In the genomic region with DNA sequence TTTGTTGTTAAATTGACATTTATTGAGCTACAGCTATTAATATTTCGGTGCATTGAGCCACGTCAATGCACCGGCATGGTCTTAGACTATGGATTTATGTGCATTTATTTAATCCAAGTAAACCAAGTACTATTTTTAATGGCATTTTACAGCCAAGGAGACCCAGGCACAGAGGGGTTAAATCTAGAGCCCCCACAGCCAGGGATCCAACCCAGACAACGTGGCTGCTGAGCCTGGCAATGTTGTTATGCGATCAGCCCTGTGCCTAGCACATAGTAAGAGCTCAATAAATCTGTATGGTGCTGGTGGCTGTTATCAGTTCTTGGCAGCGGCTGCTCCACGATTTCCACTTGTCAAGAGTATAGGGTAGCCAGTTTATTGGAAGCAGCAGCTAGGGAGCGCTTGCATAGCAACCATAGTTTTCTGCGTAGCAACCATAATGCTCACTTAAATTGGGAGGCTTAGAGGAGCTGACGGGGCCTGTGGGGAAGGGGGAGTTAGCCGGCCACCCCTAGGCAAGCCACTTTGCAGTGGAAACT, we compare ENCODE assay signal across 8 cellular contexts. TPM values are rescaled to one million over a fixed set of nuclear protein-coding genes. Genes with fewer than 3 reads are reported as not detected.
A peak's percentile ranks its signal among the peaks of the same experiment; 100 is the strongest.
DNase-seq lines count a peak whose midpoint lies in the region; ATAC-seq, FAIRE-seq and TF ChIP-seq lines count a peak whose summit lies in the region.

No MANE protein-coding gene starts in this region.

- H3K18ac ChIP-seq in H1 (ENCODE audit: extremely low read depth, low read length): peak overlapping the region; percentile 73; the same call in 1 of the 2 replicates

- no peak for TF ChIP-seq POLR2A in H1 (IDR thresholded peaks at IDR 0.05; ENCODE audit: control extremely low read depth in 1 of 2, low read depth in 2 of 2, low read length in 2 of 2)

- no peak for FAIRE-seq in H1 (lab: Jason Lieb, UNC)

- H2BK15ac ChIP-seq in H1 (ENCODE audit: low read length): 0 out of 2 replicates have a peak overlapping the region, but pooled peaks have one; percentile 25

- no peaks in the 10 kb centered on the region for H3K36me3 Mint-ChIP-seq in naive B cell

- ATAC-seq in HG03432 (IDR thresholded peaks at IDR 0.05; ENCODE audit: unreplicated experiment) (peak; percentile 43), naive B cell (ENCODE audit: low read depth in 2 of 2) (peak in 1 of 2 donors; percentile 23), HG03025 (IDR thresholded peaks at IDR 0.05; ENCODE audit: low FRiP score, unreplicated experiment) (no peak), GM19328 (IDR thresholded peaks at IDR 0.05; ENCODE audit: unreplicated experiment) (no peak)

- H2AFZ ChIP-seq in H1 (ENCODE audit: low read length): peak overlapping the region; percentile 96

- no peak overlapping the region for H2BK12ac ChIP-seq in H1 (ENCODE audit: low read depth, low read length)

- CTCF ChIA-PET in H1 (lab: Charles Lee; ENCODE audit: partially characterized antibody) (interaction anchor here (1.5 kb wide), 1 partner anchor 11 kb away, joined by 5 read pairs; no protein-coding TSS in a partner anchor), GM10248 (lab: Yijun Ruan, JAX) (interaction anchor here (0.8 to 4.2 kb wide), 11 partner anchors 9 to 407 kb away, joined by 3 to 20 read pairs (median 3); no protein-coding TSS in a partner anchor)

- H3K56ac ChIP-seq in H1 (replicated peaks; ENCODE audit: insufficient read length, low read depth, low read length): no peak overlapping the region

- H4K5ac ChIP-seq in H1 (ENCODE audit: insufficient read length, low read depth, low read length): no peak overlapping the region

- no peak overlapping the region for H3K4ac ChIP-seq in H1 (replicated peaks; ENCODE audit: insufficient read length, low read depth, low read length)

- H3K9me3 Mint-ChIP-seq in naive B cell: no peaks in the 10 kb centered on the region

- peak overlapping the region; percentile 98 to 100 (median 100) for H3K27ac Mint-ChIP-seq in naive B cell

- no peak for TF ChIP-seq EP300 in H1 (IDR thresholded peaks at IDR 0.05; ENCODE audit: borderline replicate concordance in 1 of 2, low read depth in 2 of 2, low read length in 2 of 2)

- DNase-seq in RKO (ENCODE audit: low spot score): peak; percentile 85
- no peak for DNase-seq in H1 (ENCODE audit: low read depth in 1 of 2, low spot score in 2 of 2)
- no peak for DNase-seq in naive B cell
- no peak for DNase-seq in GM10248 (ENCODE audit: extremely low spot score)

- peaks cover 23 to 40% of the 10 kb centered on the region in 2 experiments for H3K79me2 ChIP-seq in H1 (ENCODE audit: control insufficient read depth in 1 of 2, insufficient read depth in 2 of 2, low read length in 2 of 2)

- 19% methylated on average over 11 of the region's 11 CpGs; no CpG with 5 or more reads in 1 of the 2 experiments for WGBS in H1 (ENCODE audit: extremely low coverage in 1 of 2, insufficient coverage in 1 of 2, insufficient read length in 1 of 2, insufficient replicate concordance in 2 of 2, low coverage in 1 of 2, low lambda C conversion rate in 2 of 2, missing lambda C conversion rate in 1 of 2), 2 experiments

- POLR2A ChIA-PET in H1 (lab: Charles Lee; ENCODE audit: partially characterized antibody) (interaction anchor here (0.7 to 1.9 kb wide), 10 partner anchors 11 to 191 kb away, joined by 3 to 9 read pairs (median 3); no protein-coding TSS in a partner anchor), GM10248 (lab: Yijun Ruan, JAX) (no interaction called here)

- H3K27ac ChIP-seq in H1 (ENCODE audit: low read depth, low read length): peak overlapping the region; percentile 69; the same call in 1 of the 2 replicates

- H3K4me2 ChIP-seq in H1 (ENCODE audit: insufficient read depth in 1 of 2, low read depth in 2 of 2, low read length in 2 of 2): peak overlapping the region; percentile 76 to 85

- H2BK120ac ChIP-seq in H1 (replicated peaks; ENCODE audit: low read depth, low read length): no peak overlapping the region

- H3K36me3 ChIP-seq in H1 (ENCODE audit: control insufficient read depth in 2 of 4, insufficient read depth in 4 of 4, low read length in 3 of 4): no peaks in the 10 kb centered on the region

- H3K27me3 ChIP-seq in H1 (replicated peaks in 1 of 4; ENCODE audit: control insufficient read depth in 3 of 4, extremely low read depth in 1 of 4, insufficient read depth in 3 of 4, low read length in 3 of 4): no peaks in the 10 kb centered on the region

- H3K4me1 Mint-ChIP-seq in naive B cell: peaks cover 33 to 45% (median 37%) of the 10 kb centered on the region in 3 donors

- H3K79me1 ChIP-seq in H1 (ENCODE audit: low read depth, low read length): no peaks in the 10 kb centered on the region

- no peak overlapping the region for H3K23ac ChIP-seq in H1 (ENCODE audit: insufficient read length)

- no peak overlapping the region for H2BK20ac ChIP-seq in H1 (ENCODE audit: low read length)

- H4K20me1 ChIP-seq in H1 (replicated peaks in 1 of 2; ENCODE audit: control insufficient read depth in 1 of 2, insufficient read depth in 2 of 2, low read length in 2 of 2): peaks cover 2 to 4% of the 10 kb centered on the region in 2 experiments

- H3K9me3 ChIP-seq in H1 (ENCODE audit: insufficient read depth in 2 of 2, low read depth in 1 of 2, low read length in 1 of 2): no peaks in the 10 kb centered on the region; a peak in 1 of 4 replicates

- peak overlapping the region; percentile 10 to 95 (median 70) for H3K9ac ChIP-seq in H1 (replicated peaks in 1 of 4; ENCODE audit: extremely low read depth in 1 of 4, low read depth in 3 of 4, low read length in 3 of 4)

- peak overlapping the region; percentile 72; the same call in 1 of the 2 replicates for H2BK5ac ChIP-seq in H1 (ENCODE audit: low read depth, low read length)

- 0 out of 7 replicates have a peak, but pooled peaks cover 0 to 2% (median 0%) of the 10 kb centered on the region in 4 experiments for H3K4me1 ChIP-seq in H1 (replicated peaks in 1 of 4; ENCODE audit: control insufficient read depth in 3 of 4, insufficient read depth in 4 of 4, low read length in 3 of 4)

- H3K14ac ChIP-seq in H1 (ENCODE audit: insufficient read length): no peak overlapping the region

- no peak overlapping the region for H4K8ac ChIP-seq in H1 (ENCODE audit: extremely low read depth, insufficient read depth, low read length)

- peaks cover 11% of the 10 kb centered on the region; the same call in 1 of the 2 replicates for H3K23me2 ChIP-seq in H1 (ENCODE audit: low read depth, low read length)

- TF ChIP-seq CTCF in H1 (IDR thresholded peaks at IDR 0.05; ENCODE audit: control extremely low read depth in 1 of 3, insufficient read depth in 1 of 3, low read depth in 1 of 3, low read length in 3 of 3): no peak
- no peak for TF ChIP-seq CTCF in GM10248 (IDR thresholded peaks at IDR 0.05; ENCODE audit: control extremely low read depth, extremely low read depth, low read depth, missing control alignments)

- H3K4me3 Mint-ChIP-seq in naive B cell: peak overlapping the region; percentile 93 to 100 (median 100)

- TF ChIP-seq RAD21 in H1 (IDR thresholded peaks at IDR 0.05 in 1 of 2, conservative IDR thresholded peaks at IDR 0.05 in 1 of 2; ENCODE audit: low read depth in 2 of 2, low read length in 2 of 2): no peak

- H2AK5ac ChIP-seq in H1 (ENCODE audit: low read depth, low read length): no peak overlapping the region

- H3K4me3 ChIP-seq in GM08714 (ENCODE audit: low read length) (peak overlapping the region; percentile 56; the same call in 1 of the 2 replicates), H1 (ENCODE audit: extremely low read depth in 1 of 4, insufficient read depth in 2 of 4, low read depth in 3 of 4, low read length in 4 of 4) (peak overlapping the region; percentile 67 to 96 (median 83))

- no peaks in the 10 kb centered on the region for H3K27me3 Mint-ChIP-seq in naive B cell

- H4K91ac ChIP-seq in H1 (replicated peaks; ENCODE audit: insufficient read length, low read length): no peak overlapping the region

TF ChIP-seq in H1, 55 proteins besides CTCF, POLR2A, EP300 and RAD21 (continues in another document):
- TF ChIP-seq FOSL1 (IDR thresholded peaks at IDR 0.05; ENCODE audit: insufficient read depth, low read depth, low read length) (no peak), TAF7 (optimal IDR thresholded peaks at IDR 0.05; ENCODE audit: borderline replicate concordance, low read depth, low read length) (no peak), TCF12 (IDR thresholded peaks at IDR 0.05; ENCODE audit: low read depth, low read length) (no peak), CBX5 (IDR thresholded peaks at IDR 0.05; ENCODE audit: low read depth, low read length) (no peak), KDM4A (IDR thresholded peaks at IDR 0.05; ENCODE audit: low read depth, low read length, severe bottlenecking) (peak; percentile 23), RNF2 (IDR thresholded peaks at IDR 0.05; ENCODE audit: borderline replicate concordance, low read depth, low read length, missing control alignments, poor library complexity, severe bottlenecking) (no peak), SIX5 (IDR thresholded peaks at IDR 0.05; ENCODE audit: low read depth, low read length) (no peak), BRCA1 (IDR thresholded peaks at IDR 0.05; ENCODE audit: low read depth, low read length) (no peak), POLR2AphosphoS5 (IDR thresholded peaks at IDR 0.05; ENCODE audit: low read depth, low read length) (no peak), HDAC2 (IDR thresholded peaks at IDR 0.05; ENCODE audit: borderline replicate concordance in 1 of 2, low read depth in 2 of 2, low read length in 2 of 2) (peak in 1 of 2 experiments; percentile 14; a peak in 2 of 4 replicates)
- TF ChIP-seq, protein P1, sequence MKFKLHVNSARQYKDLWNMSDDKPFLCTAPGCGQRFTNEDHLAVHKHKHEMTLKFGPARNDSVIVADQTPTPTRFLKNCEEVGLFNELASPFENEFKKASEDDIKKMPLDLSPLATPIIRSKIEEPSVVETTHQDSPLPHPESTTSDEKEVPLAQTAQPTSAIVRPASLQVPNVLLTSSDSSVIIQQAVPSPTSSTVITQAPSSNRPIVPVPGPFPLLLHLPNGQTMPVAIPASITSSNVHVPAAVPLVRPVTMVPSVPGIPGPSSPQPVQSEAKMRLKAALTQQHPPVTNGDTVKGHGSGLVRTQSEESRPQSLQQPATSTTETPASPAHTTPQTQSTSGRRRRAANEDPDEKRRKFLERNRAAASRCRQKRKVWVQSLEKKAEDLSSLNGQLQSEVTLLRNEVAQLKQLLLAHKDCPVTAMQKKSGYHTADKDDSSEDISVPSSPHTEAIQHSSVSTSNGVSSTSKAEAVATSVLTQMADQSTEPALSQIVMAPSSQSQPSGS (IDR thresholded peaks at IDR 0.05; ENCODE audit: low read length): no peak

RNA-seq across cellular contexts. Expression of gene RBBP6, which starts 0.5 kb away (rescaled TPM):
- 53.6 and 54.5 TPM in 2 replicates for total RNA-seq in H1 (2021; fragmentation: NEBNext Ultra II Directional; extraction: Animal tissue kit (Norgen Biotek cat#: 25700))
- polyA plus RNA-seq in H1 (2011; rRNA removed): 20.2 and 22.5 TPM in 2 replicates
- 26.2 TPM for polyA plus RNA-seq in H1 (2011; cell fraction: cytosol; rRNA removed)
- 33.9 TPM for polyA plus RNA-seq in H1 (2011; cell fraction: nucleus; rRNA removed)
- polyA plus RNA-seq in H1 (2012, experiment 1 of 2): 22.6 to 42.1 TPM (median 26.0 TPM) in 4 replicates
- 8.8 TPM for polyA plus RNA-seq in H1 (2012, experiment 2 of 2)
- 66.5 TPM for polyA plus RNA-seq in H1 (2013, experiment 1 of 2)
- 67.4 TPM for polyA plus RNA-seq in H1 (2013, experiment 2 of 2)
- 47.5 and 60.1 TPM in 2 replicates for polyA minus RNA-seq in H1 (2011; rRNA and poly(A)+ RNA removed)
- 30.9 TPM for polyA minus RNA-seq in H1 (2011; cell fraction: cytosol; rRNA and poly(A)+ RNA removed)
- polyA minus RNA-seq in H1 (2011; cell fraction: nucleus; rRNA and poly(A)+ RNA removed): 109 TPM
- polyA plus RNA-seq in naive B cell (ENCODE audit: low read depth in 6 of 6): 10 to 100 TPM; 19.6 to 41.1 (median 30.2) TPM
